ENCODE assay signal across 12 cellular contexts in the genomic region with DNA sequence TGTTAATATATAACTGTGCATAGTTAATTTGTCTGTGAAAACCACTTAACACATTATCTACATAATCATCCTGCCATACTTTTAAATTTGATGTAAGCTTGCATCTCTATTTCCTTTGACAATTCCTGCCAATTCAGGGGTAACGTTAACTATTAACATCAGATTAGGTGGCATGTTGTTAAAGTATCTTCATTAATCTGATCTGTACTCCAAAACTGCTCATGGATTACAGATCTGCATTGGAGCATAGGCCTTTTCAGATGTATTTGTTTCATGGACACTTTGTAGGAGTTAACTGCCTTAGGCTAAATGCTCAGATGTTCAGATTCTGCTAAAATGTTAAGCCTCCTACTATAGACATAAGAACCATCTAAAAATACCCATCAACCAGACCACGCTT. TPM values are rescaled to one million over a fixed set of nuclear protein-coding genes. Genes with fewer than 3 reads are reported as not detected.
DNase-seq lines count a peak whose midpoint lies in the region; ATAC-seq and TF ChIP-seq lines count a peak whose summit lies in the region.
"Had no signal": no experiment of that assay in that cellular context is flagged by ENCODE, and none has a peak within 500 bp of the region (broad histone marks: within the 10 kb centered on the region; RNA-seq: fewer than 3 reads in every experiment).

No MANE protein-coding gene starts in this region.

- CTCF ChIA-PET in CD8-positive, alpha-beta T cell (lab: Charles Lee): interaction anchor here (0.9 kb wide), 1 partner anchor 88 kb away, joined by 3 read pairs; no protein-coding TSS in a partner anchor

- peak overlapping the region; percentile 3 for H3K27ac Mint-ChIP-seq in CD8-positive, alpha-beta T cell
- H3K27ac Mint-ChIP-seq in HFFc6: peak overlapping the region; percentile 99
- peak overlapping the region; percentile 33 for H3K27ac Mint-ChIP-seq in activated naive CD8-positive, alpha-beta T cell treated with anti-CD3 and anti-CD28 coated beads, Interleukin-2, amount 10 ng/mL, durations not matched to agents 7 days and 5 days
- peak overlapping the region in 6 of 10 donors; percentile 2 to 50 (median 30) for H3K27ac Mint-ChIP-seq in naive thymus-derived CD8-positive, alpha-beta T cell

- peaks cover 29% of the 10 kb centered on the region for H3K4me1 ChIP-seq in CD8-positive, alpha-beta T cell (ENCODE audit: insufficient read depth, low read length)

- H3K36me3 ChIP-seq in CD8-positive, alpha-beta T cell (ENCODE audit: insufficient read depth, low read length): peaks cover 29% of the 10 kb centered on the region

- H3K9me3 Mint-ChIP-seq in CD8-positive, alpha-beta T cell: no peaks in the 10 kb centered on the region
- H3K9me3 Mint-ChIP-seq in HFFc6: peaks cover 8% of the 10 kb centered on the region
- no peaks in the 10 kb centered on the region for H3K9me3 Mint-ChIP-seq in activated naive CD8-positive, alpha-beta T cell treated with anti-CD3 and anti-CD28 coated beads, Interleukin-2, amount 10 ng/mL, durations not matched to agents 7 days and 5 days
- H3K9me3 Mint-ChIP-seq in naive thymus-derived CD8-positive, alpha-beta T cell: peaks cover 0 to 9% (median 0%) of the 10 kb centered on the region in 9 donors

- peaks cover 43% of the 10 kb centered on the region for H3K4me1 Mint-ChIP-seq in CD8-positive, alpha-beta T cell (ENCODE audit: low read depth)
- peaks cover 74% of the 10 kb centered on the region for H3K4me1 Mint-ChIP-seq in HFFc6 (ENCODE audit: low read depth)
- peaks cover 42% of the 10 kb centered on the region for H3K4me1 Mint-ChIP-seq in activated naive CD8-positive, alpha-beta T cell treated with anti-CD3 and anti-CD28 coated beads, Interleukin-2, amount 10 ng/mL, durations not matched to agents 7 days and 5 days
- peaks cover 23 to 56% (median 41%) of the 10 kb centered on the region in 4 donors for H3K4me1 Mint-ChIP-seq in naive thymus-derived CD8-positive, alpha-beta T cell

- no peak for TF ChIP-seq CTCF in CD8-positive, alpha-beta T cell (IDR thresholded peaks at IDR 0.05)
- TF ChIP-seq CTCF in HFFc6 (IDR thresholded peaks at IDR 0.05): no peak

- H3K27me3 ChIP-seq in CD8-positive, alpha-beta T cell (ENCODE audit: insufficient read depth, low read length): no peaks in the 10 kb centered on the region

- no peak overlapping the region for H3K4me3 ChIP-seq in CD8-positive, alpha-beta T cell (ENCODE audit: low read depth, low read length)
- H3K4me3 ChIP-seq: lung had no signal

- no peak for ATAC-seq in CD8-positive, alpha-beta T cell
- ATAC-seq in activated naive CD8-positive, alpha-beta T cell treated with anti-CD3 and anti-CD28 coated beads, Interleukin-2, amount 10 ng/mL, durations not matched to agents 7 days and 5 days (ENCODE audit: low read depth): no peak
- ATAC-seq in naive thymus-derived CD8-positive, alpha-beta T cell: no peak
- ATAC-seq in HG03045 (IDR thresholded peaks at IDR 0.05; ENCODE audit: unreplicated experiment): no peak
- ATAC-seq in GM18520 (IDR thresholded peaks at IDR 0.05; ENCODE audit: unreplicated experiment): no peak
- ATAC-seq in HG02938 (IDR thresholded peaks at IDR 0.05; ENCODE audit: unreplicated experiment): no peak

- intact Hi-C loops in CD8-positive, alpha-beta T cell (cut with DNase I, micrococcal nuclease): loop anchor here in 1 of 2 experiments (5.0 kb wide), 1 partner anchor 195 kb away; no protein-coding TSS in a partner anchor

- H3K36me3 Mint-ChIP-seq in CD8-positive, alpha-beta T cell: peaks cover 77% of the 10 kb centered on the region
- H3K36me3 Mint-ChIP-seq in HFFc6 (ENCODE audit: low read depth): peaks cover 72% of the 10 kb centered on the region
- H3K36me3 Mint-ChIP-seq in activated naive CD8-positive, alpha-beta T cell treated with anti-CD3 and anti-CD28 coated beads, Interleukin-2, amount 10 ng/mL, durations not matched to agents 7 days and 5 days: peaks cover 54% of the 10 kb centered on the region
- H3K36me3 Mint-ChIP-seq in naive thymus-derived CD8-positive, alpha-beta T cell: peaks cover 0 to 75% (median 27%) of the 10 kb centered on the region in 3 donors

- H3K9me3 ChIP-seq in CD8-positive, alpha-beta T cell (ENCODE audit: low read length): no peaks in the 10 kb centered on the region

- no peak overlapping the region for H3K27ac ChIP-seq in CD8-positive, alpha-beta T cell (ENCODE audit: low read depth, low read length)

- POLR2A ChIA-PET in CD8-positive, alpha-beta T cell (lab: Charles Lee): interaction anchor here (1.3 kb wide), 1 partner anchor 32 kb away, joined by 6 read pairs; a partner anchor contains a TSS
- POLR2A ChIA-PET in activated naive CD8-positive, alpha-beta T cell treated with anti-CD3 and anti-CD28 coated beads, Interleukin-2, amount 10 ng/mL, durations not matched to agents 7 days and 5 days (lab: Charles Lee): interaction anchor here (0.6 kb wide), 1 partner anchor 128 kb away, joined by 3 read pairs; no protein-coding TSS in a partner anchor
- POLR2A ChIA-PET in naive thymus-derived CD8-positive, alpha-beta T cell (lab: Charles Lee): interaction anchor here (0.7 to 1.6 kb wide), 3 partner anchors 34 to 1554 kb away, joined by 3 to 5 read pairs (median 3); a partner anchor contains a TSS

- DNase-seq in CD8-positive, alpha-beta T cell: no peak
- DNase-seq in HFFc6 (no peak), UCSD-AML1 (lab: John Stamatoyannopoulos, UW; ENCODE audit: unreplicated experiment) (no peak)
- no peak for DNase-seq in activated naive CD8-positive, alpha-beta T cell treated with anti-CD3 and anti-CD28 coated beads, Interleukin-2, amount 10 ng/mL, durations not matched to agents 7 days and 5 days
- DNase-seq in naive thymus-derived CD8-positive, alpha-beta T cell: no peak
- DNase-seq: amniotic stem cell, NCI-H524, T-helper 9 cell had no signal

- no peak overlapping the region for H3K4me3 Mint-ChIP-seq in CD8-positive, alpha-beta T cell
- H3K4me3 Mint-ChIP-seq in HFFc6: peak overlapping the region; percentile 99
- peak overlapping the region; percentile 100 for H3K4me3 Mint-ChIP-seq in activated naive CD8-positive, alpha-beta T cell treated with anti-CD3 and anti-CD28 coated beads, Interleukin-2, amount 10 ng/mL, durations not matched to agents 7 days and 5 days
- H3K4me3 Mint-ChIP-seq in naive thymus-derived CD8-positive, alpha-beta T cell: peak overlapping the region in 8 of 10 donors; percentile 9 to 34 (median 14)

- no peaks in the 10 kb centered on the region for H3K27me3 Mint-ChIP-seq in CD8-positive, alpha-beta T cell (ENCODE audit: low read depth)
- peaks cover 3% of the 10 kb centered on the region for H3K27me3 Mint-ChIP-seq in HFFc6 (ENCODE audit: insufficient read depth)
- H3K27me3 Mint-ChIP-seq in activated naive CD8-positive, alpha-beta T cell treated with anti-CD3 and anti-CD28 coated beads, Interleukin-2, amount 10 ng/mL, durations not matched to agents 7 days and 5 days: no peaks in the 10 kb centered on the region
- no peaks in the 10 kb centered on the region for H3K27me3 Mint-ChIP-seq in naive thymus-derived CD8-positive, alpha-beta T cell

RNA-seq across cellular contexts. Expression of a gene that starts 3.1 kb away (rescaled TPM):
- 1,000 to 10,000 TPM; 4,631 to 4,695 TPM for total RNA-seq in CD8-positive, alpha-beta T cell
- 1,000 to 10,000 TPM; 1,886 to 2,098 (median 1,953) TPM for total RNA-seq in HFFc6 (2021; fragmentation: NEBNext Ultra II Directional; extraction: Animal tissue kit (Norgen Biotek cat#: 25700))
- total RNA-seq in activated naive CD8-positive, alpha-beta T cell treated with anti-CD3 and anti-CD28 coated beads, Interleukin-2, amount 10 ng/mL, durations not matched to agents 7 days and 5 days: 1,000 to 10,000 TPM; 2,300 to 2,421 TPM
- total RNA-seq in naive thymus-derived CD8-positive, alpha-beta T cell: 1,000 to 10,000 TPM; 4,259 to 4,314 TPM
- polyA plus RNA-seq in naive thymus-derived CD8-positive, alpha-beta T cell: 1,000 to 10,000 TPM; 3,702 to 4,381 (median 4,381) TPM

RNA-seq across cellular contexts. Expression of a gene that starts 31.9 kb away (rescaled TPM):
- total RNA-seq in CD8-positive, alpha-beta T cell: 1 to 10 TPM in 1 of 2 experiments, under 1 TPM in 1; 0.62 to 1.2 TPM
- total RNA-seq in HFFc6 (2021; fragmentation: NEBNext Ultra II Directional; extraction: Animal tissue kit (Norgen Biotek cat#: 25700)): 1 to 10 TPM; 1.2 to 1.9 (median 1.6) TPM
- total RNA-seq in activated naive CD8-positive, alpha-beta T cell treated with anti-CD3 and anti-CD28 coated beads, Interleukin-2, amount 10 ng/mL, durations not matched to agents 7 days and 5 days: 1 to 10 TPM; 2.9 to 3.9 TPM
- total RNA-seq in naive thymus-derived CD8-positive, alpha-beta T cell: 1 to 10 TPM; 4.5 to 5.5 TPM
- 1 to 10 TPM in 1 of 3 donors, under 1 TPM in 2; 0.51 to 1.2 (median 0.80) TPM for polyA plus RNA-seq in naive thymus-derived CD8-positive, alpha-beta T cell

Comparison
In these comparisons a context has a peak if more than half of its experiments do, and no peak if none do; other contexts are left out.
1. H3K27ac Mint-ChIP-seq: peak in every context shown above with its lines; median percentile 99 in HFFc6; 33 in activated naive CD8-positive, alpha-beta T cell treated with anti-CD3 and anti-CD28 coated beads, Interleukin-2, amount 10 ng/mL, durations not matched to agents 7 days and 5 days; 30 in naive thymus-derived CD8-positive, alpha-beta T cell; 3 in CD8-positive, alpha-beta T cell.